1 cellular context compared by ENCODE assay signal in the genomic region with DNA sequence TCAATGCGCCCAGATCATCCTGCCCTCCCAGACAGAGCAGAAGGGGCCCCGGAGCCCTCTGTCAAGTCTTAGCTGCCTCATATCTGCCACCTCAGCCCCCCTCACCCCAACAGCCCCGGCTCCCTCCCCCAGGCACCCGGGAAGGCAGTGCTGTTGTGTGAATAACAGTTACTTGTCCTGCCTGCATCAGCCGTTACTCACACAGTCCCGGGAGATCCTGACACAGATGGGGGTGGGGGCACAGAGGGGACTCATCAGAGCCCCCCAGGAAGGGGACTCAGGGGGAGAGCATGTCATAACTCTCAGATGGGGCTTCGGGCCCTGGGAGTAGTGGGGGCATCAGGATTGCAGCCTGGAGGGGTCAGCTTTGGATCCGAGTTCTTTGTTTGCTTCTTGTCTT.
TF ChIP-seq lines count a peak whose summit lies in the region.

No MANE protein-coding gene starts in this region.

TF ChIP-seq in endothelial cell of umbilical vein, 7 proteins besides CTCF, POLR2A, EP300 and RAD21:
- TF ChIP-seq, protein P1, sequence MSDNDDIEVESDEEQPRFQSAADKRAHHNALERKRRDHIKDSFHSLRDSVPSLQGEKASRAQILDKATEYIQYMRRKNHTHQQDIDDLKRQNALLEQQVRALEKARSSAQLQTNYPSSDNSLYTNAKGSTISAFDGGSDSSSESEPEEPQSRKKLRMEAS (IDR thresholded peaks at IDR 0.05; ENCODE audit: insufficient read depth, insufficient read length) = no peak
- no peak for TF ChIP-seq FOS (IDR thresholded peaks at IDR 0.05; ENCODE audit: borderline replicate concordance, insufficient read depth, low read length)
